12 cellular contexts compared by ENCODE assay signal in the genomic region with DNA sequence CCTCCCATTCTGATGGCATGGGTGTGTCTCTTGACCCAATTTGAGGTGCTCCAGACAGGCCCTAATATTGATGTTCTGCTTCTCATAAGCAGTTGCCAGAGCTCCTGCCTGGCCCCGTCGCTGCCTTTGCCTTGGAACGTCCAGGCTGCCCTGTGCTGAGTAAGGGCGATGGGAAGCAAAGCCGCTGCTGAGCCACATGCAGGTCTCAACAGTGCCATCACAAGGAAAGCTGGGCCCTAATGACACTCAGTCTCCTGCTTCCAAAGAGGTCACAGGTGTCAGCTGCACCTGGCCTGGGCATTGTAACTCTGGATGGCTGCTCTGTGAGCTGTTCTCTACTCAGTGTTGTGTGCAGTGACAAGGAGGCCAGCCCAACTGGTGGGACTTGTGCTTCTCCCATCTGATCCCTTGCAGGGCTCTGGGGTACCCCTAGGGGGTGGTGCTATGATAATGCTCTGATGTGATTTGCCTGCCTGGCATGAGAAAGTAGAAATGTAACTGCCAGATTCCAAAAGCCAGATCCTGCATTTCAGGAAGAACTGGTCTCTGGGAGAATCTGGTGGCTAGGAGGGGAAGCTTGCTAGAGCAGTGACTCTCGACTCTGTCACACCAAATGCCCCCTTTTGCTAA. TPM values are rescaled to one million over a fixed set of nuclear protein-coding genes. Genes with fewer than 3 reads are reported as not detected.
DNase-seq lines count a peak whose midpoint lies in the region; ATAC-seq, FAIRE-seq and TF ChIP-seq lines count a peak whose summit lies in the region.
"Had no signal": no experiment of that assay in that cellular context is flagged by ENCODE, and none has a peak within 500 bp of the region (broad histone marks: within the 10 kb centered on the region; RNA-seq: fewer than 3 reads in every experiment).

No MANE protein-coding gene starts in this region.

- no peaks in the 10 kb centered on the region for H3K27me3 ChIP-seq in bronchial epithelial cell (ENCODE audit: control insufficient read depth, insufficient read depth, low read length)
- H3K27me3 ChIP-seq: breast epithelium, sigmoid colon had no signal

- H3K36me3 Mint-ChIP-seq in natural killer cell treated with Interleukin-12 subunit alpha and Interleukin-12 subunit beta and Interleukin-15 and Interleukin-18, amount 100 ng/mL, for 72 hours, result peaks cover 22% of the 10 kb centered on the region

- H3K4me1 Mint-ChIP-seq in natural killer cell treated with Interleukin-12 subunit alpha and Interleukin-12 subunit beta and Interleukin-15 and Interleukin-18, amount 100 ng/mL, for 72 hours (ENCODE audit: low read depth in 2 of 2), result peaks cover 85 to 87% of the 10 kb centered on the region in 2 donors

- H3K4me3 Mint-ChIP-seq in natural killer cell treated with Interleukin-12 subunit alpha and Interleukin-12 subunit beta and Interleukin-15 and Interleukin-18, amount 100 ng/mL, for 72 hours, result peak overlapping the region; percentile 82

- peak; percentile 86 for DNase-seq in DMS53 treated with DMSO at 0.1 percent for 48 hours (lab: John Stamatoyannopoulos, UW; ENCODE audit: unreplicated experiment)
- peak; percentile 13 for DNase-seq in HT-29 (ENCODE audit: low spot score)
- DNase-seq in bronchial epithelial cell (ENCODE audit: low read depth), result peak; percentile 46
- no peak for DNase-seq in natural killer cell treated with Interleukin-12 subunit alpha and Interleukin-12 subunit beta and Interleukin-15 and Interleukin-18, amount 100 ng/mL, for 72 hours (ENCODE audit: low spot score)
- no peak for DNase-seq in AG08396 (ENCODE audit: low spot score)
- DNase-seq in omental fat pad (ENCODE audit: low spot score), result no peak
- DNase-seq: mammary epithelial cell, NCI-H345, sigmoid colon had no signal

- no peak for FAIRE-seq in bronchial epithelial cell (lab: Jason Lieb, UNC)

- no peak for ATAC-seq in natural killer cell treated with Interleukin-12 subunit alpha and Interleukin-12 subunit beta and Interleukin-15 and Interleukin-18, amount 100 ng/mL, for 72 hours
- ATAC-seq in GM18511 (IDR thresholded peaks at IDR 0.05; ENCODE audit: unreplicated experiment) (no peak), HG02610 (IDR thresholded peaks at IDR 0.05; ENCODE audit: unreplicated experiment) (no peak), omental fat pad (ENCODE audit: low FRiP score) (no peak)

- H3K4me3 ChIP-seq in bronchial epithelial cell (ENCODE audit: low read depth, low read length), result no peak overlapping the region
- H3K4me3 ChIP-seq: breast epithelium, sigmoid colon had no signal

- H3K36me3 ChIP-seq in bronchial epithelial cell (ENCODE audit: control insufficient read depth, insufficient read depth, low read length), result no peaks in the 10 kb centered on the region
- H3K36me3 ChIP-seq: breast epithelium had no signal

- no peaks in the 10 kb centered on the region for H3K27me3 Mint-ChIP-seq in natural killer cell treated with Interleukin-12 subunit alpha and Interleukin-12 subunit beta and Interleukin-15 and Interleukin-18, amount 100 ng/mL, for 72 hours

- no peaks in the 10 kb centered on the region for H3K9me3 Mint-ChIP-seq in natural killer cell treated with Interleukin-12 subunit alpha and Interleukin-12 subunit beta and Interleukin-15 and Interleukin-18, amount 100 ng/mL, for 72 hours

- TF ChIP-seq CTCF in bronchial epithelial cell (IDR thresholded peaks at IDR 0.05; ENCODE audit: insufficient read depth, low read length, severe bottlenecking), result peak; percentile 25
- no peak for TF ChIP-seq CTCF in omental fat pad (IDR thresholded peaks at IDR 0.05)

- peak overlapping the region; percentile 88 to 97 for H3K27ac Mint-ChIP-seq in natural killer cell treated with Interleukin-12 subunit alpha and Interleukin-12 subunit beta and Interleukin-15 and Interleukin-18, amount 100 ng/mL, for 72 hours

RNA-seq across cellular contexts. Expression of gene TTC39C, which starts 8.7 kb away (rescaled TPM):
- 7.2 and 7.6 TPM in 2 replicates for total RNA-seq in HT-29 (2014; rRNA removed; shearing (Covaris generic))
- total RNA-seq in bronchial epithelial cell, result 15.3 and 16.0 TPM in 2 replicates
- 10 to 100 TPM; 54.8 to 69.7 TPM for total RNA-seq in natural killer cell treated with Interleukin-12 subunit alpha and Interleukin-12 subunit beta and Interleukin-15 and Interleukin-18, amount 100 ng/mL, for 72 hours
- 10 to 100 TPM; 24.7 to 39.1 (median 34.2) TPM for total RNA-seq in omental fat pad

Comparison
In these comparisons a context has a peak if more than half of its experiments do, and no peak if none do; other contexts are left out.
1. DNase-seq: peak in DMS53 treated with DMSO at 0.1 percent for 48 hours (single experiment), HT-29 (single experiment) and bronchial epithelial cell (single experiment); none in natural killer cell treated with Interleukin-12 subunit alpha and Interleukin-12 subunit beta and Interleukin-15 and Interleukin-18, amount 100 ng/mL, for 72 hours (single experiment), AG08396 (single experiment) and omental fat pad (single experiment).